In genomic region chr6:28657367-28657755, GRCh38 we compare ENCODE assay signal across 8 cellular contexts.
DNase-seq lines count a peak whose midpoint lies in the region; ATAC-seq and TF ChIP-seq lines count a peak whose summit lies in the region.

No MANE protein-coding gene starts in this region.

- peaks cover 31% of the 10 kb centered on the region for H3K4me1 Mint-ChIP-seq in activated T-cell treated with anti-CD3 and anti-CD28 coated beads, Interleukin-2, amount 50 U/mL, for 72 hours (ENCODE audit: low read depth)
- peaks cover 18% of the 10 kb centered on the region for H3K4me1 Mint-ChIP-seq in activated CD8-positive, alpha-beta T cell treated with anti-CD3 and anti-CD28 coated beads, Interleukin-2, amount 10 ng/mL, durations not matched to agents 7 days and 5 days (ENCODE audit: low read depth)

- TF ChIP-seq POLR2A in tibial nerve (IDR thresholded peaks at IDR 0.05), result no peak

- peaks cover 0 to 11% of the 10 kb centered on the region in 2 donors for H3K27me3 ChIP-seq in tibial nerve

- TF ChIP-seq CTCF in tibial nerve (IDR thresholded peaks at IDR 0.05), result no peak

- no peak overlapping the region for H3K27ac ChIP-seq in tibial nerve

- H3K4me3 ChIP-seq in iPS-18c (ENCODE audit: insufficient read depth, low read depth, low read length) (peak overlapping the region; percentile 60; the same call in 1 of the 2 replicates), tibial nerve (peak overlapping the region; percentile 7 to 53 (median 35))

- CTCF ChIA-PET in activated CD8-positive, alpha-beta T cell treated with anti-CD3 and anti-CD28 coated beads, Interleukin-2, amount 10 ng/mL, durations not matched to agents 7 days and 5 days (lab: Charles Lee), result interaction anchor here (1.3 kb wide), 1 partner anchor 9 kb away, joined by 3 read pairs; no protein-coding TSS in a partner anchor

- peaks cover 0 to 34% (median 4%) of the 10 kb centered on the region in 4 donors for H3K4me1 ChIP-seq in tibial nerve

- TF ChIP-seq EP300 in tibial nerve (IDR thresholded peaks at IDR 0.05), result no peak

- no peak for DNase-seq in activated T-cell treated with anti-CD3 and anti-CD28 coated beads, Interleukin-2, amount 50 U/mL, for 72 hours
- DNase-seq in activated T-cell treated with anti-CD3 and anti-CD28 coated beads, Interleukin-2, amount 50 U/mL, for 1 hour, result no peak
- no peak for DNase-seq in activated CD8-positive, alpha-beta T cell treated with anti-CD3 and anti-CD28 coated beads, Interleukin-2, amount 10 ng/mL, durations not matched to agents 7 days and 5 days
- DNase-seq in tibial nerve (ENCODE audit: low spot score in 2 of 2), result no peak
- no peak for DNase-seq in glomerular visceral epithelial cell (ENCODE audit: extremely low spot score)
- no peak for DNase-seq in NCI-H2029 (lab: John Stamatoyannopoulos, UW)
- no peak for DNase-seq in NCI-H146 treated with DMSO at 0.1 percent for 48 hours (lab: John Stamatoyannopoulos, UW; ENCODE audit: unreplicated experiment)

- H3K27ac Mint-ChIP-seq in activated T-cell treated with anti-CD3 and anti-CD28 coated beads, Interleukin-2, amount 50 U/mL, for 72 hours, result peak overlapping the region; percentile 98
- H3K27ac Mint-ChIP-seq in activated CD8-positive, alpha-beta T cell treated with anti-CD3 and anti-CD28 coated beads, Interleukin-2, amount 10 ng/mL, durations not matched to agents 7 days and 5 days, result no peak overlapping the region

- POLR2A ChIA-PET in activated CD8-positive, alpha-beta T cell treated with anti-CD3 and anti-CD28 coated beads, Interleukin-2, amount 10 ng/mL, durations not matched to agents 7 days and 5 days (lab: Charles Lee), result no interaction called here

- 3 to 4% methylated on average over 10 of the region's 10 CpGs for WGBS in tibial nerve, 2 donors

- no peaks in the 10 kb centered on the region for H3K9me3 Mint-ChIP-seq in activated T-cell treated with anti-CD3 and anti-CD28 coated beads, Interleukin-2, amount 50 U/mL, for 72 hours
- no peaks in the 10 kb centered on the region for H3K9me3 Mint-ChIP-seq in activated CD8-positive, alpha-beta T cell treated with anti-CD3 and anti-CD28 coated beads, Interleukin-2, amount 10 ng/mL, durations not matched to agents 7 days and 5 days (ENCODE audit: insufficient read depth)

- H3K36me3 Mint-ChIP-seq in activated T-cell treated with anti-CD3 and anti-CD28 coated beads, Interleukin-2, amount 50 U/mL, for 72 hours (ENCODE audit: insufficient read depth in 2 of 2), result peaks cover 7% of the 10 kb centered on the region in 2 donors
- H3K36me3 Mint-ChIP-seq in activated CD8-positive, alpha-beta T cell treated with anti-CD3 and anti-CD28 coated beads, Interleukin-2, amount 10 ng/mL, durations not matched to agents 7 days and 5 days (ENCODE audit: low read depth), result peaks cover 3% of the 10 kb centered on the region

- peaks cover 60% of the 10 kb centered on the region for H3K27me3 Mint-ChIP-seq in activated T-cell treated with anti-CD3 and anti-CD28 coated beads, Interleukin-2, amount 50 U/mL, for 72 hours (ENCODE audit: low read depth)
- peaks cover 50% of the 10 kb centered on the region for H3K27me3 Mint-ChIP-seq in activated CD8-positive, alpha-beta T cell treated with anti-CD3 and anti-CD28 coated beads, Interleukin-2, amount 10 ng/mL, durations not matched to agents 7 days and 5 days (ENCODE audit: low read depth)

- H3K36me3 ChIP-seq in tibial nerve, result no peaks in the 10 kb centered on the region

- H3K4me3 Mint-ChIP-seq in activated T-cell treated with anti-CD3 and anti-CD28 coated beads, Interleukin-2, amount 50 U/mL, for 72 hours, result peak overlapping the region; percentile 84 to 94
- H3K4me3 Mint-ChIP-seq in activated CD8-positive, alpha-beta T cell treated with anti-CD3 and anti-CD28 coated beads, Interleukin-2, amount 10 ng/mL, durations not matched to agents 7 days and 5 days, result peak overlapping the region; percentile 71

- H3K9me3 ChIP-seq in iPS-18c (ENCODE audit: control insufficient read depth, insufficient read depth, low read length), result no peaks in the 10 kb centered on the region
- no peaks in the 10 kb centered on the region for H3K9me3 ChIP-seq in tibial nerve

- ATAC-seq in activated T-cell treated with anti-CD3 and anti-CD28 coated beads, Interleukin-2, amount 50 U/mL, for 72 hours (replicated peaks in 1 of 2), result no peak
- ATAC-seq in activated CD8-positive, alpha-beta T cell treated with anti-CD3 and anti-CD28 coated beads, Interleukin-2, amount 10 ng/mL, durations not matched to agents 7 days and 5 days, result no peak
